Comparison of ENCODE assay signal across 1 cellular context in the genomic region with DNA sequence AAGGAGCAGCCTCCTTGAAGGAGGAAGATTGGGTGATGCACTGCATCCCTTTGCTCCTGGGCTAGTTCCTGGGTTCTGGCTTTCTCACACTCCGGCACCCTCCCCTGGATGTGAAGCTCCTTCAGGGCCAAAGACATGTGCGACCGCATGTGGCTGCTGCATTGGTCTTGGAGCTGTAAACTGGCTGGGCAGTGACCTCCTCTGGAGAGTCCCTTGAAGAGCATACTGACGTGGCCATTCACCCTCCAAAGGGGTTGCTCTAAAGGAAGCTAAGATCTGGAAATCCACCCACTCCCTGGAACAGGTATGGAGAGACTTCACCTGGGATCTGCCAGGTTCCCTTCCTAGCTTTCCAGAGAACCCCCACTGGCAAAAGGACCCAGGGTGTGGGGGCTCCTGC.
TF ChIP-seq lines count a peak whose summit lies in the region.

No MANE protein-coding gene starts in this region.

TF ChIP-seq in K562, 482 proteins besides CTCF, POLR2A, EP300 and RAD21 (continued from another document):
- TF ChIP-seq, protein P1, sequence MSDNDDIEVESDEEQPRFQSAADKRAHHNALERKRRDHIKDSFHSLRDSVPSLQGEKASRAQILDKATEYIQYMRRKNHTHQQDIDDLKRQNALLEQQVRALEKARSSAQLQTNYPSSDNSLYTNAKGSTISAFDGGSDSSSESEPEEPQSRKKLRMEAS (CRISPR knock-in tag; IDR thresholded peaks at IDR 0.05), result peak; percentile 67
- TF ChIP-seq ILF3 (IDR thresholded peaks at IDR 0.05; ENCODE audit: borderline replicate concordance) (no peak), EP400 (IDR thresholded peaks at IDR 0.05) (peak; percentile 36; the same call in 1 of the 2 replicates)
